20 cellular contexts compared by ENCODE assay signal in the genomic region with DNA sequence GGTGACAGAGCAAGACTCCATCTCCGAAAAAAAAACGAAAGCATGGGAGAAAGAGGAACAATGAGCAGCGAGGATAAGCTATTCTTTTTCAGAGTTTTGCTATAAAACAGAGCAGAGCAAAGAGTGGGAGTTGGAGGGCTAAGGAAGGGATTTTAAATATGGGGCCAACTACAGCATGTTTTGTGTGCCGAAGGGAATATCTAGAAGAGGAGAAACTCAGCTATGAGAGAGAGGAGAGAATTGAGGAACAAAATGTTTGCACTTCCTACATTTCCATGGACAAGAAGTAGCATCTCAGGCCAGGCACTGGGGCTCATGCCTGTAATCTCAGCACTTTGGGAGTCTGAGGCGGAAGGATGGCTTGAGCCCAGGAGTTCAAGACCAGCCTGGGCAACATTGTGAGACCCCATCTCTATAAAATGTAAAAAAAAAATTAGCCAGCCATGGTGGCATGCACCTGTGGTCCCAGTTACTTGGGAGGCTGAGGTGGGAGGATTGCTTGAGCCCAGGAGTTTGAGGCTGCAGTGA. TPM values are rescaled to one million over a fixed set of nuclear protein-coding genes. Genes with fewer than 3 reads are reported as not detected.
DNase-seq lines count a peak whose midpoint lies in the region; TF ChIP-seq lines count a peak whose summit lies in the region.
"Had no signal": no experiment of that assay in that cellular context is flagged by ENCODE, and none has a peak within 500 bp of the region (broad histone marks: within the 10 kb centered on the region; RNA-seq: fewer than 3 reads in every experiment).

No MANE protein-coding gene starts in this region.

- BruUV-seq in MCF 10A (replicated peaks; lab: Mats Ljungman, UMichigan), result no TSS peak
- BruUV-seq in mammary epithelial cell (replicated peaks; lab: Mats Ljungman, UMichigan), result no TSS peak

- no peak for TF ChIP-seq POLR2A in spleen (IDR thresholded peaks at IDR 0.05)

- CTCF ChIA-PET in MCF 10A (lab: Yijun Ruan, JAX), result interaction anchor here (0.6 to 0.7 kb wide), 2 partner anchors 10 to 185 kb away, joined by 3 to 4 read pairs; no protein-coding TSS in a partner anchor
- CTCF ChIA-PET in mammary epithelial cell (lab: Charles Lee; ENCODE audit: low non-redundant PET), result no interaction called here

- no peaks in the 10 kb centered on the region for H3K4me1 Mint-ChIP-seq in MCF 10A (ENCODE audit: insufficient read depth, unreplicated experiment)
- peaks cover 40% of the 10 kb centered on the region for H3K4me1 Mint-ChIP-seq in dendritic cell treated with granulocyte-macrophage colony-stimulating factor and Interleukin-4, amounts not matched to agents 40 ng/mL and 50 ng/mL, for 4 days (ENCODE audit: low read depth)

- WGBS in mammary epithelial cell (ENCODE audit: low coverage, missing lambda C conversion rate), result 68% methylated on average over 4 of the region's 5 CpGs
- WGBS in spleen, 5 donors, result 49 to 55% (median 51%) methylated on average over 5 of the region's 5 CpGs

- intact Hi-C loops in MCF 10A (cut with micrococcal nuclease), result no loop called here
- intact Hi-C loops in mammary epithelial cell (cut with micrococcal nuclease), result loop anchor here (10.0 kb wide), 1 partner anchor 304 kb away; no protein-coding TSS in a partner anchor
- intact Hi-C loops in dendritic cell treated with granulocyte-macrophage colony-stimulating factor and Interleukin-4, amounts not matched to agents 40 ng/mL and 50 ng/mL, for 4 days (cut with micrococcal nuclease), result no loop called here
- intact Hi-C loops in spleen (cut with DNase I; ENCODE audit: low total_unique reads), result no loop called here

- H3K9me3 Mint-ChIP-seq in MCF 10A (ENCODE audit: unreplicated experiment), result no peaks in the 10 kb centered on the region
- H3K9me3 Mint-ChIP-seq in dendritic cell treated with granulocyte-macrophage colony-stimulating factor and Interleukin-4, amounts not matched to agents 40 ng/mL and 50 ng/mL, for 4 days, result no peaks in the 10 kb centered on the region

- no peak overlapping the region for H3K27ac Mint-ChIP-seq in MCF 10A (ENCODE audit: low read depth, unreplicated experiment)
- peak overlapping the region; percentile 85 for H3K27ac Mint-ChIP-seq in dendritic cell treated with granulocyte-macrophage colony-stimulating factor and Interleukin-4, amounts not matched to agents 40 ng/mL and 50 ng/mL, for 4 days

- H3K36me3 ChIP-seq in mammary epithelial cell (ENCODE audit: insufficient read depth, low read length) (no peaks in the 10 kb centered on the region), spleen (no peaks in the 10 kb centered on the region)

- in situ Hi-C loops in mammary epithelial cell (cut with MboI; ENCODE audit: low sequenced_read_pairs in 2 of 2), result no loop called here

- dilution Hi-C loops in mammary epithelial cell (cut with HindIII; ENCODE audit: low sequenced_read_pairs), result no loop called here

- H3K9ac ChIP-seq in mammary epithelial cell (ENCODE audit: insufficient read depth, low read length), result no peak overlapping the region

- no peaks in the 10 kb centered on the region for H3K79me2 ChIP-seq in mammary epithelial cell (ENCODE audit: insufficient read depth, low read length)

- DNase-seq in MCF 10A (ENCODE audit: unreplicated experiment) (no peak), mammary epithelial cell (no peak), MV-4-11 (lab: John Stamatoyannopoulos, UW) (peak; percentile 50), spleen (no peak), anterior cingulate cortex (lab: John Stamatoyannopoulos, UW) (no peak), mucosa of gallbladder (ENCODE audit: low spot score) (no peak), COLO668 (lab: John Stamatoyannopoulos, UW; ENCODE audit: unreplicated experiment) (no peak)
- DNase-seq: 8988T, EL, GF-D8, GOT3, NCI-H1417 treated with DMSO at 0.1 percent for 48 hours, NCI-H187, NCI-H446, NCI-H526, SIG-M5, T-helper 1 cell had no signal

- peak overlapping the region; percentile 7 for H3K4me3 Mint-ChIP-seq in MCF 10A (ENCODE audit: unreplicated experiment)
- peak overlapping the region; percentile 70 for H3K4me3 Mint-ChIP-seq in dendritic cell treated with granulocyte-macrophage colony-stimulating factor and Interleukin-4, amounts not matched to agents 40 ng/mL and 50 ng/mL, for 4 days

- no peaks in the 10 kb centered on the region for H3K27me3 ChIP-seq in mammary epithelial cell (ENCODE audit: insufficient read depth, low read length)
- H3K27me3 ChIP-seq in spleen (replicated peaks in 1 of 7), result no peaks in the 10 kb centered on the region

- H4K20me1 ChIP-seq in mammary epithelial cell (ENCODE audit: insufficient read depth, low read length), result no peaks in the 10 kb centered on the region

- H3K4me2 ChIP-seq in mammary epithelial cell (ENCODE audit: insufficient read depth, low read depth, low read length), result no peak overlapping the region

- TF ChIP-seq CTCF in MCF 10A (IDR thresholded peaks at IDR 0.05; ENCODE audit: unreplicated experiment) (no peak), mammary epithelial cell (conservative IDR thresholded peaks at IDR 0.05 in 1 of 2, IDR thresholded peaks at IDR 0.05 in 1 of 2; ENCODE audit: extremely low read depth in 1 of 2, insufficient read depth in 1 of 2, low read depth in 1 of 2, low read length in 2 of 2) (no peak), spleen (IDR thresholded peaks at IDR 0.05 in 8 of 11, conservative IDR thresholded peaks at IDR 0.05 in 3 of 11) (no peak)

- no peak overlapping the region for H3K4me3 ChIP-seq in mammary epithelial cell (replicated peaks in 1 of 3; ENCODE audit: insufficient read depth in 1 of 3, low read depth in 2 of 3, low read length in 3 of 3)
- no peak overlapping the region for H3K4me3 ChIP-seq in spleen

- H3K27me3 Mint-ChIP-seq in MCF 10A (ENCODE audit: insufficient read depth, unreplicated experiment), result peaks cover 31% of the 10 kb centered on the region
- no peaks in the 10 kb centered on the region for H3K27me3 Mint-ChIP-seq in dendritic cell treated with granulocyte-macrophage colony-stimulating factor and Interleukin-4, amounts not matched to agents 40 ng/mL and 50 ng/mL, for 4 days

- H3K9me3 ChIP-seq in mammary epithelial cell (replicated peaks; ENCODE audit: insufficient read depth, low read length) (no peaks in the 10 kb centered on the region), spleen (no peaks in the 10 kb centered on the region)

- H3K4me1 ChIP-seq in mammary epithelial cell (ENCODE audit: insufficient read depth, low read length), result no peaks in the 10 kb centered on the region
- peaks cover 0 to 6% (median 0%) of the 10 kb centered on the region in 6 donors for H3K4me1 ChIP-seq in spleen

- H2AFZ ChIP-seq in mammary epithelial cell (ENCODE audit: low read depth, low read length), result no peak overlapping the region

- H3K36me3 Mint-ChIP-seq in MCF 10A (ENCODE audit: insufficient read depth, unreplicated experiment), result no peaks in the 10 kb centered on the region
- H3K36me3 Mint-ChIP-seq in dendritic cell treated with granulocyte-macrophage colony-stimulating factor and Interleukin-4, amounts not matched to agents 40 ng/mL and 50 ng/mL, for 4 days (ENCODE audit: low read depth), result no peaks in the 10 kb centered on the region

- POLR2A ChIA-PET in MCF 10A (lab: Yijun Ruan, JAX), result interaction anchor here (0.6 kb wide), 1 partner anchor 375 kb away, joined by 3 read pairs; no protein-coding TSS in a partner anchor

- H3K27ac ChIP-seq in mammary epithelial cell (ENCODE audit: insufficient read depth, low read depth, low read length) (no peak overlapping the region), spleen (peak overlapping the region in 1 of 8 donors; percentile 46)
- H3K27ac ChIP-seq: C4-2B, RWPE1 had no signal

RNA-seq across cellular contexts. Expression of gene GRB2, which starts 13.1 kb away (rescaled TPM):
- total RNA-seq in MCF 10A (2022) (67.1 and 74.6 TPM in 2 replicates), mammary epithelial cell (10 to 100 TPM; 61.5 to 78.6 TPM), spleen (100 to 1,000 TPM; 180 to 352 (median 238) TPM), mucosa of gallbladder (94.3 TPM)
- polyA plus RNA-seq in mammary epithelial cell (49.9 TPM), spleen (100 to 1,000 TPM in 1 of 3 donors, 10 to 100 TPM in 2; 66.8 to 117 (median 85.2) TPM)
- polyA minus RNA-seq in mammary epithelial cell, result 124 TPM

RNA-seq across cellular contexts. Expression of gene TMEM94, which starts 37.8 kb away (rescaled TPM):
- 42.8 and 46.5 TPM in 2 replicates for total RNA-seq in MCF 10A (2022)
- 10 to 100 TPM; 23.0 to 42.3 TPM for total RNA-seq in mammary epithelial cell
- 30.7 TPM for polyA plus RNA-seq in mammary epithelial cell
- 161 TPM for polyA minus RNA-seq in mammary epithelial cell
- total RNA-seq in spleen, result 100 to 1,000 TPM in 1 of 7 donors, 10 to 100 TPM in 6; 66.6 to 101 (median 94.1) TPM
- polyA plus RNA-seq in spleen, result 10 to 100 TPM; 24.8 to 77.8 (median 59.5) TPM
- total RNA-seq in mucosa of gallbladder, result 106 TPM
